ENCODE assay signal across 17 cellular contexts in genomic region chr19:50554212-50554611, GRCh38. TPM values are rescaled to one million over a fixed set of nuclear protein-coding genes. Genes with fewer than 3 reads are reported as not detected.
"Had no signal": no experiment of that assay in that cellular context is flagged by ENCODE, and none has a peak within 500 bp of the region (broad histone marks: within the 10 kb centered on the region; RNA-seq: fewer than 3 reads in every experiment).

No MANE protein-coding gene starts in this region.

- ATAC-seq: heart left ventricle; left lobe of liver; naive thymus-derived CD8-positive, alpha-beta T cell had no signal

- H3K27ac ChIP-seq: heart left ventricle, neutrophil, right atrium auricular region had no signal

- H3K36me3 ChIP-seq: heart left ventricle, neutrophil, right atrium auricular region had no signal

- DNase-seq: foreskin melanocyte; heart left ventricle; hypothalamus; mammary epithelial cell; naive thymus-derived CD8-positive, alpha-beta T cell; small intestine; stimulated activated CD4-positive, alpha-beta T cell treated with anti-CD3 and anti-CD28 coated beads, Interleukin-2, amount 100 ng/mL, for 48 hours; stimulated activated naive CD4-positive, alpha-beta T cell treated with Interleukin-2 at 50 U/mL for 16 hours; trophoblast cell had no signal

- H3K9me3 Mint-ChIP-seq: central memory CD8-positive, alpha-beta T cell; naive thymus-derived CD8-positive, alpha-beta T cell had no signal

- H3K9me3 ChIP-seq: heart left ventricle, neutrophil, right atrium auricular region had no signal

- H3K4me3 Mint-ChIP-seq: central memory CD8-positive, alpha-beta T cell had no signal

- H3K4me3 ChIP-seq: heart left ventricle, right atrium auricular region had no signal

RNA-seq across cellular contexts. Expression of gene LRRC4B, which starts 14.0 kb away (rescaled TPM):
- total RNA-seq: mammary epithelial cell; mononuclear cell; naive thymus-derived CD8-positive, alpha-beta T cell had no signal

RNA-seq across cellular contexts. Expression of gene ASPDH, which starts 40.5 kb away (rescaled TPM):
- total RNA-seq: heart left ventricle; lower leg skin; mammary epithelial cell; mesenteric fat pad; mononuclear cell; naive thymus-derived CD8-positive, alpha-beta T cell; osteocyte; right atrium auricular region had no signal
